In the genomic region with DNA sequence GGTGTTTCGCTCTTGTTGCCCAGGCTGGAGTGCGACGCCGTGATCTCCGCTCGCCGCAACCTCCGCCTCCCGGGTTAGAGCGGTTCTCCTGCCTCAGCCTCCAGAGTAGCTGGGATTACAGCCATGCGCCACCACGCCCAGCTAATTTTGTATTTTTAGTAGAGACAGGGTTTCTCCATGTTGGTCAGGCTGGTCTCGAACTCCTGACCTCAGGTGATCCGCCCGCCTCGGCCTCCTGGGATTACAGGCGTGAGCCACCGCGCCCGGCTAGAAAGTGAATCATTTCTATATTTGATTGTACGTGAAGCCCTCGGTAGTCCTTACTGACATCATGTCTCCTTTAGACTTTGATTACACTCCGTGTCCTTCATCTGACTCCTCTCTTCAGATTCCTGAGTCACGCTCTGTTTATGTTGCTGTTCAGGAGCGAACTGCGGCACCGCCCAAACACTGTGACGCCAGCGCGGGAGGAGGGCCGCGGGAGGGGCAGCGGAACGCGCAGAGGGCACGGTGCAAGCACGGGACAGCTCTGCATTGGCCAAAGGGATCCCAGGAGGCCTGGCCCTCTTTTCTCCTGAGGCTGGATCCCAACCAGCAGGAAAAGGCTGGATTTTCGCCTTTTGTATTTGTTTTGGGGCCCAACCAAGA, we compare ENCODE assay signal across 8 cellular contexts. TPM values are rescaled to one million over a fixed set of nuclear protein-coding genes. Genes with fewer than 3 reads are reported as not detected.
DNase-seq lines count a peak whose midpoint lies in the region; ATAC-seq, FAIRE-seq and TF ChIP-seq lines count a peak whose summit lies in the region.

No MANE protein-coding gene starts in this region.

- TF ChIP-seq CTCF in GM12878 (IDR thresholded peaks at IDR 0.05 in 2 of 3, conservative IDR thresholded peaks at IDR 0.05 in 1 of 3; ENCODE audit: control insufficient read depth in 2 of 3, extremely low read depth in 1 of 3, insufficient read depth in 1 of 3, low read depth in 3 of 3, low read length in 3 of 3) (no peak), psoas muscle (IDR thresholded peaks at IDR 0.05) (no peak)

- POLR2A ChIA-PET in GM12878 (lab: Charles Lee): no interaction called here

- H3K4me1 ChIP-seq in GM12878 (ENCODE audit: control insufficient read depth, insufficient read depth, low read length) (peaks cover 6% of the 10 kb centered on the region; the same call in 1 of the 2 replicates), psoas muscle (peaks cover 20% of the 10 kb centered on the region), urinary bladder (ENCODE audit: insufficient read depth) (no peaks in the 10 kb centered on the region)

- intact Hi-C loops in GM12878 (cut with micrococcal nuclease; ENCODE audit: unreplicated experiment): no loop called here
- intact Hi-C loops in psoas muscle (cut with DNase I): loop anchor here (5.0 kb wide), 1 partner anchor 510 kb away; a partner anchor contains a TSS

- no peak for TF ChIP-seq EP300 in GM12878 (IDR thresholded peaks at IDR 0.05; ENCODE audit: borderline replicate concordance in 1 of 2, control insufficient read depth in 1 of 2, low read depth in 2 of 2, low read length in 2 of 2)

- 30% methylated on average over 37 of the region's 38 CpGs for WGBS in GM12878 (ENCODE audit: insufficient coverage, insufficient replicate concordance, low lambda C conversion rate, missing lambda C conversion rate)
- WGBS in psoas muscle, 3 donors: 21 to 28% (median 25%) methylated on average over 38 of the region's 38 CpGs
- 30% methylated on average over 38 of the region's 38 CpGs for WGBS in urinary bladder

- H3K79me2 ChIP-seq in GM12878 (ENCODE audit: control insufficient read depth, insufficient read depth, low read length): no peaks in the 10 kb centered on the region

- peak overlapping the region; percentile 83 for H2AFZ ChIP-seq in GM12878 (ENCODE audit: control insufficient read depth, low read depth, low read length)

- peak; percentile 100 for DNase-seq in ELR (ENCODE audit: low read depth)
- peak; percentile 97 for DNase-seq in NCI-H2029 (lab: John Stamatoyannopoulos, UW)
- DNase-seq in GM12878 (ENCODE audit: low read depth, low spot score): no peak
- DNase-seq in hepatic stellate cell (ENCODE audit: low spot score): peak; percentile 96
- peak; percentile 98 to 99 for DNase-seq in psoas muscle

- CTCF ChIA-PET in GM12878 (lab: Yijun Ruan, JAX): interaction anchor here (1.0 kb wide), 1 partner anchor 60 kb away, joined by 3 read pairs; no protein-coding TSS in a partner anchor

- H4K20me1 ChIP-seq in GM12878 (ENCODE audit: control insufficient read depth, insufficient read depth): no peaks in the 10 kb centered on the region

- no peak for TF ChIP-seq RAD21 in GM12878 (IDR thresholded peaks at IDR 0.05; ENCODE audit: insufficient read depth, low read depth, low read length)

- SMC1A ChIA-PET in GM12878 (lab: Charles Lee; ENCODE audit: uncharacterized antibody, unreplicated experiment): no interaction called here

- peak overlapping the region; percentile 57 for H3K4me3 ChIP-seq in GM12878
- H3K4me3 ChIP-seq in psoas muscle: peak overlapping the region; percentile 92
- peak overlapping the region; percentile 55 for H3K4me3 ChIP-seq in urinary bladder (ENCODE audit: low read depth, low read length)

- H3K27me3 ChIP-seq in GM12878 (replicated peaks in 1 of 2; ENCODE audit: control insufficient read depth in 2 of 2, insufficient read depth in 2 of 2, low read length in 1 of 2) (peaks cover 0 to 3% of the 10 kb centered on the region in 2 experiments; a peak in 2 of 4 replicates), psoas muscle (ENCODE audit: insufficient read depth in 3 of 3, low read length in 2 of 3) (no peaks in the 10 kb centered on the region)

- ATAC-seq in HG02678 (IDR thresholded peaks at IDR 0.05; ENCODE audit: unreplicated experiment): peak; percentile 69
- ATAC-seq in GM12878: peak; percentile 84
- peak; percentile 85 to 92 (median 88) for ATAC-seq in psoas muscle

- peak overlapping the region; percentile 97 for H3K4me2 ChIP-seq in GM12878 (ENCODE audit: control insufficient read depth, insufficient read depth)

- BruUV-seq in GM12878 (replicated peaks; lab: Mats Ljungman, UMichigan): no TSS peak

- H3K27ac ChIP-seq in GM12878 (ENCODE audit: control insufficient read depth, insufficient read depth) (peak overlapping the region; percentile 18; the same call in 1 of the 2 replicates), psoas muscle (peak overlapping the region; percentile 100), urinary bladder (ENCODE audit: low read depth) (peak overlapping the region; percentile 98)

- TF ChIP-seq POLR2A in GM12878 (IDR thresholded peaks at IDR 0.05; ENCODE audit: low read depth, low read length): no peak

- H3K9ac ChIP-seq in GM12878 (ENCODE audit: control insufficient read depth, insufficient read depth, low read length): peak overlapping the region; percentile 60

- H3K9me3 ChIP-seq in GM12878 (replicated peaks; ENCODE audit: control insufficient read depth, insufficient read depth, low read length) (no peaks in the 10 kb centered on the region), psoas muscle (no peaks in the 10 kb centered on the region)

- FAIRE-seq in TTC549 (lab: Jason Lieb, UNC): peak; percentile 19
- FAIRE-seq in GM12878 (lab: Jason Lieb, UNC): no peak

- in situ Hi-C loops in GM12878 (cut with MboI): no loop called here

- RAD21 ChIA-PET in GM12878 (lab: Charles Lee; ENCODE audit: unreplicated experiment): no interaction called here

- H3K36me3 ChIP-seq in GM12878 (ENCODE audit: control insufficient read depth in 2 of 2, insufficient read depth in 2 of 2, low read length in 1 of 2) (no peaks in the 10 kb centered on the region), psoas muscle (ENCODE audit: insufficient read depth in 1 of 2, low read depth in 1 of 2) (peaks cover 0 to 22% of the 10 kb centered on the region in 2 donors), urinary bladder (ENCODE audit: insufficient read depth) (no peaks in the 10 kb centered on the region)

RNA-seq across cellular contexts. Expression of a gene that starts 0.6 kb away (rescaled TPM):
- 4.4 and 6.0 TPM in 2 replicates for total RNA-seq in GM12878 (2013; cell fraction: nucleolus; rRNA removed)
- 2.1 and 3.2 TPM in 2 replicates for total RNA-seq in GM12878 (2014; rRNA removed)
- 2.0 and 2.4 TPM in 2 replicates for total RNA-seq in GM12878 (2014; rRNA removed; fragmentation: Illumina TruSeq; extraction: Trizol)
- 2.7 and 3.6 TPM in 2 replicates for total RNA-seq in GM12878 (2021)
- 7.2 TPM for polyA plus RNA-seq in GM12878 (2011; ENCODE audit: low read depth)
- polyA plus RNA-seq in GM12878 (2011; rRNA removed): 0.71 and 0.99 TPM in 2 replicates
- polyA plus RNA-seq in GM12878 (2011; cell fraction: cytosol; rRNA removed): 0.28 and 0.69 TPM in 2 replicates
- polyA plus RNA-seq in GM12878 (2011; cell fraction: nucleus; rRNA removed): 0.86 and 0.99 TPM in 2 replicates
- 7.8 and 9.0 TPM in 2 replicates for polyA plus RNA-seq in GM12878 (2012)
- 3.1 and 11.1 TPM in 2 replicates for polyA plus RNA-seq in GM12878 (2014; fragmentation: Illumina TruSeq; extraction: Trizol)
- polyA plus RNA-seq in GM12878 (2014; fragmentation: Nextera tagmentation; extraction: Ambion mirVana): under 1 TPM; 0.55 to 0.71 TPM
- 3.7 and 4.8 TPM in 2 replicates for polyA plus RNA-seq in GM12878 (2014; rRNA removed)
- polyA plus RNA-seq in GM12878 (2016; fragmentation: Nextera tagmentation; extraction: Ambion mirVana): under 1 TPM; 0.42 to 0.75 TPM
- polyA minus RNA-seq in GM12878 (2011; rRNA and poly(A)+ RNA removed): 0.29 and 0.67 TPM in 2 replicates
- 3.2 and 4.9 TPM in 2 replicates for polyA minus RNA-seq in GM12878 (2011; cell fraction: cytosol; rRNA and poly(A)+ RNA removed)
- polyA minus RNA-seq in GM12878 (2011; cell fraction: nucleus; rRNA and poly(A)+ RNA removed): 0.57 and 0.85 TPM in 2 replicates
- total RNA-seq in psoas muscle: 100 to 1,000 TPM; 124 to 255 (median 218) TPM
- 100 to 1,000 TPM in 2 of 3 donors, 10 to 100 TPM in 1; 36.1 to 268 (median 194) TPM for polyA plus RNA-seq in psoas muscle
- 38.0 TPM for total RNA-seq in urinary bladder
- 138 TPM for polyA plus RNA-seq in urinary bladder

RNA-seq across cellular contexts. Expression of a gene that starts 33.3 kb away (rescaled TPM):
- not detected in 2 replicates for total RNA-seq in GM12878 (2013; cell fraction: nucleolus; rRNA removed)
- total RNA-seq in GM12878 (2014; rRNA removed) (not detected in 2 replicates), GM12878 (2014; rRNA removed; fragmentation: Illumina TruSeq; extraction: Trizol) (not detected in 2 replicates), GM12878 (2021) (not detected in 2 replicates), psoas muscle (not detected), urinary bladder (0.11 TPM)
- polyA plus RNA-seq in GM12878 (2011; ENCODE audit: low read depth): not detected
- polyA plus RNA-seq in GM12878 (2011; rRNA removed) (not detected in 2 replicates), GM12878 (2014; fragmentation: Illumina TruSeq; extraction: Trizol) (not detected in 2 replicates), GM12878 (2014; fragmentation: Nextera tagmentation; extraction: Ambion mirVana) (not detected), GM12878 (2014; rRNA removed) (0.05 TPM in 1 of 2 replicates, not detected in the other), GM12878 (2016; fragmentation: Nextera tagmentation; extraction: Ambion mirVana) (not detected), psoas muscle (not detected), urinary bladder (0.11 TPM)
- not detected in 2 replicates for polyA plus RNA-seq in GM12878 (2011; cell fraction: cytosol; rRNA removed)
- not detected in 2 replicates for polyA plus RNA-seq in GM12878 (2011; cell fraction: nucleus; rRNA removed)
- 0.08 and 0.38 TPM in 2 replicates for polyA plus RNA-seq in GM12878 (2012)
- polyA minus RNA-seq in GM12878 (2011; rRNA and poly(A)+ RNA removed): not detected in 2 replicates
- not detected in 2 replicates for polyA minus RNA-seq in GM12878 (2011; cell fraction: cytosol; rRNA and poly(A)+ RNA removed)
- not detected in 2 replicates for polyA minus RNA-seq in GM12878 (2011; cell fraction: nucleus; rRNA and poly(A)+ RNA removed)

RNA-seq across cellular contexts. Expression of a gene that starts 40.2 kb away (rescaled TPM):
- not detected in 2 replicates for total RNA-seq in GM12878 (2013; cell fraction: nucleolus; rRNA removed)
- not detected in 2 replicates for total RNA-seq in GM12878 (2014; rRNA removed)
- total RNA-seq in GM12878 (2014; rRNA removed; fragmentation: Illumina TruSeq; extraction: Trizol): not detected in 2 replicates
- 0.08 TPM in 1 of 2 replicates, not detected in the other for total RNA-seq in GM12878 (2021)
- not detected for polyA plus RNA-seq in GM12878 (2011; ENCODE audit: low read depth)
- not detected in 2 replicates for polyA plus RNA-seq in GM12878 (2011; rRNA removed)
- polyA plus RNA-seq in GM12878 (2011; cell fraction: cytosol; rRNA removed): not detected in 2 replicates
- polyA plus RNA-seq in GM12878 (2011; cell fraction: nucleus; rRNA removed): not detected in 2 replicates
- polyA plus RNA-seq in GM12878 (2012): 0.17 TPM in 1 of 2 replicates, not detected in the other
- polyA plus RNA-seq in GM12878 (2014; fragmentation: Illumina TruSeq; extraction: Trizol): not detected in 2 replicates
- polyA plus RNA-seq in GM12878 (2014; fragmentation: Nextera tagmentation; extraction: Ambion mirVana): not detected
- polyA plus RNA-seq in GM12878 (2014; rRNA removed): not detected in 2 replicates
- not detected for polyA plus RNA-seq in GM12878 (2016; fragmentation: Nextera tagmentation; extraction: Ambion mirVana)
- not detected in 2 replicates for polyA minus RNA-seq in GM12878 (2011; rRNA and poly(A)+ RNA removed)
- 1.1 and 1.3 TPM in 2 replicates for polyA minus RNA-seq in GM12878 (2011; cell fraction: cytosol; rRNA and poly(A)+ RNA removed)
- polyA minus RNA-seq in GM12878 (2011; cell fraction: nucleus; rRNA and poly(A)+ RNA removed): 0.12 and 0.29 TPM in 2 replicates
- total RNA-seq in psoas muscle: under 1 TPM in 2 of 4 donors, not detected in 2; 0.56 to 0.66 TPM
- polyA plus RNA-seq in psoas muscle: under 1 TPM in 2 of 3 donors, not detected in 1; 0.03 to 0.04 TPM
- 1.2 TPM for total RNA-seq in urinary bladder
- 0.27 TPM for polyA plus RNA-seq in urinary bladder

Comparison
In these comparisons a context has a peak if more than half of its experiments do, and no peak if none do; other contexts are left out.
1. H3K27ac ChIP-seq: peak in every context shown above with its lines; median percentile 100 in psoas muscle; 98 in urinary bladder; 18 in GM12878.